15 cellular contexts compared by ENCODE assay signal in genomic region chrX:110394653-110395052, GRCh38. TPM values are rescaled to one million over a fixed set of nuclear protein-coding genes. Genes with fewer than 3 reads are reported as not detected.
DNase-seq lines count a peak whose midpoint lies in the region; ATAC-seq, FAIRE-seq and TF ChIP-seq lines count a peak whose summit lies in the region.
"Had no signal": no experiment of that assay in that cellular context is flagged by ENCODE, and none has a peak within 500 bp of the region (broad histone marks: within the 10 kb centered on the region; RNA-seq: fewer than 3 reads in every experiment).

No MANE protein-coding gene starts in this region.

- H3K4me3 ChIP-seq in K562 (no peak overlapping the region), keratinocyte (ENCODE audit: control insufficient read depth in 2 of 3, extremely low read depth in 1 of 3, insufficient read depth in 2 of 3, low read depth in 1 of 3, low read length in 3 of 3) (no peak overlapping the region)

- 17% methylated on average over 2 of the region's 2 CpGs for WGBS in K562 (ENCODE audit: insufficient coverage, low coverage, missing lambda C conversion rate)

- H3K27ac ChIP-seq in K562 (ENCODE audit: extremely low read depth, low read depth, low read length) (peak overlapping the region; percentile 51; the same call in 1 of the 3 replicates), keratinocyte (ENCODE audit: control insufficient read depth, insufficient read depth, low read length) (no peak overlapping the region)
- H3K27ac ChIP-seq: C4-2B, KMS-11 had no signal

- peak; percentile 57 for ATAC-seq in K562
- ATAC-seq in GM21390 (IDR thresholded peaks at IDR 0.05; ENCODE audit: unreplicated experiment), result no peak
- ATAC-seq: right cardiac atrium had no signal

- H3K9ac ChIP-seq in K562 (ENCODE audit: insufficient read depth in 1 of 2, low read depth in 2 of 2, low read length in 2 of 2) (peak overlapping the region in 1 of 2 experiments; percentile 31; a peak in 2 of 4 replicates), keratinocyte (ENCODE audit: control insufficient read depth, extremely low read depth, insufficient read depth, low read length) (no peak overlapping the region)
- H3K9ac ChIP-seq: KMS-11 had no signal

- no TSS peak for BruUV-seq in K562 (replicated peaks; lab: Mats Ljungman, UMichigan)

- H3K27me3 ChIP-seq in K562 (ENCODE audit: control insufficient read depth in 2 of 2, insufficient read depth in 2 of 2, low read length in 2 of 2) (no peaks in the 10 kb centered on the region), keratinocyte (ENCODE audit: control insufficient read depth, extremely low read depth, insufficient read depth, low read length) (peaks cover 3% of the 10 kb centered on the region)

- DNase-seq in EH (ENCODE audit: low read depth) (peak; percentile 88), MV-4-11 (lab: John Stamatoyannopoulos, UW) (peak; percentile 51), K562 (ENCODE audit: extremely low read depth in 1 of 4, low spot score in 3 of 4) (peak; percentile 24 to 52 (median 30)), keratinocyte (ENCODE audit: low read depth, low spot score) (peak; percentile 69), NCI-H2081 (lab: John Stamatoyannopoulos, UW) (no peak), GM10266 (ENCODE audit: extremely low spot score) (no peak), COLO668 (lab: John Stamatoyannopoulos, UW; ENCODE audit: unreplicated experiment) (no peak)
- DNase-seq: activated CD4-positive, alpha-beta T cell treated with anti-CD3 and anti-CD28 coated beads, Interleukin-2, amount 50 U/mL, for 48 hours; activated naive CD4-positive, alpha-beta T cell treated with Interleukin-2 at 50 U/mL for 16 hours; cerebellar nuclear complex; right cardiac atrium had no signal

- H2AFZ ChIP-seq in K562 (ENCODE audit: low read depth, low read length) (peak overlapping the region; percentile 95), keratinocyte (ENCODE audit: control insufficient read depth, low read length) (no peak overlapping the region)

- CTCF ChIA-PET in K562 (lab: Yijun Ruan, JAX; ENCODE audit: low intra/inter-chr PET ratio), result no interaction called here

- POLR2A ChIA-PET in K562 (lab: Yijun Ruan, JAX), result interaction anchor here (0.6 kb wide), 1 partner anchor 369 kb away, joined by 4 read pairs; no protein-coding TSS in a partner anchor

- no peaks in the 10 kb centered on the region for H4K20me1 ChIP-seq in K562 (replicated peaks; ENCODE audit: control insufficient read depth, insufficient read depth, low read length)
- no peaks in the 10 kb centered on the region for H4K20me1 ChIP-seq in keratinocyte (ENCODE audit: control insufficient read depth, extremely low read depth, insufficient read depth, low read length)

- intact Hi-C loops in K562 (cut with micrococcal nuclease), result no loop called here

- TF ChIP-seq POLR2A in K562 (conservative IDR thresholded peaks at IDR 0.05), result no peak

- H3K4me1 ChIP-seq in K562 (replicated peaks in 1 of 2; ENCODE audit: control insufficient read depth in 2 of 2, insufficient read depth in 2 of 2, low read length in 2 of 2) (peaks cover 10 to 47% of the 10 kb centered on the region in 2 experiments; a peak in 4 of 5 replicates), keratinocyte (ENCODE audit: control insufficient read depth, extremely low read depth, insufficient read depth, low read length) (peaks cover 31% of the 10 kb centered on the region)

- TF ChIP-seq EP300 in K562 (IDR thresholded peaks at IDR 0.05; ENCODE audit: low read length), result no peak

- in situ Hi-C loops in K562 (cut with MboI), result no loop called here

- H3K9me1 ChIP-seq in K562 (ENCODE audit: control insufficient read depth, insufficient read depth, low read length) (no peaks in the 10 kb centered on the region), keratinocyte (ENCODE audit: control insufficient read depth, extremely low read depth, insufficient read depth, low read length) (no peaks in the 10 kb centered on the region)

- H3K36me3 ChIP-seq in K562 (ENCODE audit: control insufficient read depth, insufficient read depth, low read length), result no peaks in the 10 kb centered on the region
- H3K36me3 ChIP-seq in keratinocyte (ENCODE audit: control insufficient read depth in 2 of 2, extremely low read depth in 1 of 2, insufficient read depth in 2 of 2, low read length in 2 of 2), result no peaks in the 10 kb centered on the region

- TF ChIP-seq CTCF in K562 (IDR thresholded peaks at IDR 0.05 in 2 of 3, conservative IDR thresholded peaks at IDR 0.05 in 1 of 3; ENCODE audit: insufficient read depth in 2 of 3, low read depth in 1 of 3, low read length in 3 of 3) (no peak), keratinocyte (optimal IDR thresholded peaks at IDR 0.05 in 1 of 3, IDR thresholded peaks at IDR 0.05 in 1 of 3, conservative IDR thresholded peaks at IDR 0.05 in 1 of 3; ENCODE audit: extremely low read depth in 1 of 3, insufficient read depth in 2 of 3, low read length in 3 of 3) (no peak), GM10266 (IDR thresholded peaks at IDR 0.05; ENCODE audit: control insufficient read depth, insufficient read depth, low read depth, missing control alignments) (no peak)

- no peaks in the 10 kb centered on the region for H3K79me2 ChIP-seq in K562 (ENCODE audit: control insufficient read depth, insufficient read depth, low read length)
- H3K79me2 ChIP-seq in keratinocyte (ENCODE audit: control insufficient read depth, insufficient read depth, low read length), result no peaks in the 10 kb centered on the region

- peak; percentile 59 for FAIRE-seq in K562 (lab: Jason Lieb, UNC)
- FAIRE-seq in keratinocyte (lab: Jason Lieb, UNC), result peak; percentile 89

- H3K4me2 ChIP-seq in K562 (ENCODE audit: insufficient read depth, low read length) (0 out of 2 replicates have a peak overlapping the region, but pooled peaks have one; percentile 10), keratinocyte (ENCODE audit: control insufficient read depth, extremely low read depth, insufficient read depth, low read depth, low read length) (no peak overlapping the region)
- H3K4me2 ChIP-seq: KMS-11 had no signal

- H3K9me3 ChIP-seq in K562 (replicated peaks; ENCODE audit: control insufficient read depth, insufficient read depth, low read depth, low read length) (no peaks in the 10 kb centered on the region; the same call in 1 of the 2 replicates), keratinocyte (ENCODE audit: control insufficient read depth, low read depth, low read length) (no peaks in the 10 kb centered on the region)

- dilution Hi-C loops in keratinocyte (cut with MboI; ENCODE audit: extremely low pct_ligation_motif_present, low sequenced_read_pairs), result no loop called here

- no peak for TF ChIP-seq RAD21 in K562 (CRISPR knock-in tag; conservative IDR thresholded peaks at IDR 0.05 in 1 of 2, IDR thresholded peaks at IDR 0.05 in 1 of 2)

TF ChIP-seq in K562, 482 proteins besides CTCF, POLR2A, EP300 and RAD21 (continues in another document):
- TF ChIP-seq YBX1 (IDR thresholded peaks at IDR 0.05) (no peak), ZFP36 (IDR thresholded peaks at IDR 0.05; ENCODE audit: low read depth, low read length, partially characterized antibody) (peak; percentile 37), PHF20 (IDR thresholded peaks at IDR 0.05; ENCODE audit: partially characterized antibody) (no peak), C11orf30 (IDR thresholded peaks at IDR 0.05; ENCODE audit: low read depth) (peak; percentile 81), ZNF77 (CRISPR knock-in tag; IDR thresholded peaks at IDR 0.05) (no peak), ZNF316 (IDR thresholded peaks at IDR 0.05) (peak; percentile 86), FOSL1 (tag; conservative IDR thresholded peaks at IDR 0.05) (peak; percentile 67), ZFX (CRISPR knock-in tag; IDR thresholded peaks at IDR 0.05) (0 out of 2 replicates have a peak, but pooled peaks have one; percentile 14), HNRNPUL1 (IDR thresholded peaks at IDR 0.05; ENCODE audit: low read length) (no peak), SMARCA4 (IDR thresholded peaks at IDR 0.05) (0 out of 2 replicates have a peak, but pooled peaks have one; percentile 20), MAFK (IDR thresholded peaks at IDR 0.05; ENCODE audit: low read length) (peak; percentile 61), SMARCE1 (IDR thresholded peaks at IDR 0.05) (0 out of 2 replicates have a peak, but pooled peaks have one; percentile 34)

RNA-seq across cellular contexts. Expression of gene RTL9, which starts 36.0 kb away (rescaled TPM):
- 0.16 and 0.26 TPM in 2 replicates for total RNA-seq in K562 (2011; cell fraction: chromatin; rRNA removed; ENCODE audit: low replicate concordance)
- under 0.01 TPM in 1 of 2 replicates, not detected in the other for total RNA-seq in K562 (2011; cell fraction: nucleolus; rRNA removed)
- total RNA-seq in K562 (2011; cell fraction: nucleoplasm; rRNA removed), result 0.15 TPM in 2 replicates
- total RNA-seq in K562 (2014; rRNA removed), result 0.04 and 0.05 TPM in 2 replicates
- 0.10 and 0.11 TPM in 2 replicates for total RNA-seq in K562 (2014; rRNA removed; fragmentation: Illumina TruSeq; extraction: Trizol)
- 0.04 TPM in 1 of 2 replicates, not detected in the other for total RNA-seq in K562 (2015; rRNA removed; fragmentation: Illumina TruSeq; extraction: Trizol)
- 0.16 and 0.31 TPM in 2 replicates for total RNA-seq in K562 (2021)
- polyA plus RNA-seq in K562 (2011; rRNA removed), result 0.03 and 0.35 TPM in 2 replicates
- 0.06 and 0.52 TPM in 2 replicates for polyA plus RNA-seq in K562 (2011; cell fraction: cytosol; rRNA removed)
- 0.10 and 1.2 TPM in 2 replicates for polyA plus RNA-seq in K562 (2011; cell fraction: nucleus; rRNA removed)
- 0.08 and 0.17 TPM in 2 replicates for polyA plus RNA-seq in K562 (2012)
- 0.18 and 0.22 TPM in 2 replicates for polyA plus RNA-seq in K562 (2014; fragmentation: Illumina TruSeq; extraction: Trizol)
- polyA plus RNA-seq in K562 (2014; fragmentation: Nextera tagmentation; extraction: Ambion mirVana), result under 1 TPM in 1 of 2 experiments, not detected in 1; 0.06 TPM
- polyA plus RNA-seq in K562 (2014; rRNA removed), result 0.11 and 0.21 TPM in 2 replicates
- polyA minus RNA-seq in K562 (2011; rRNA and poly(A)+ RNA removed), result 0.25 TPM in 1 of 2 replicates, not detected in the other
- polyA minus RNA-seq in K562 (2011; cell fraction: cytosol; rRNA and poly(A)+ RNA removed), result 0.38 TPM in 1 of 2 replicates, not detected in the other
- polyA minus RNA-seq in K562 (2011; cell fraction: nucleus; rRNA and poly(A)+ RNA removed), result 0.13 TPM in 1 of 2 replicates, not detected in the other
- polyA plus RNA-seq in keratinocyte, result 0.05 to 0.14 TPM (median 0.13 TPM) in 3 replicates
- polyA plus RNA-seq in keratinocyte (2011; ENCODE audit: low read depth), result not detected
- 0.09 TPM in 2 replicates for polyA plus RNA-seq in keratinocyte (2011; cell fraction: cytosol; rRNA removed)
- polyA plus RNA-seq in keratinocyte (2011; cell fraction: nucleus; rRNA removed), result 0.19 and 0.35 TPM in 2 replicates
- 0.07 and 0.14 TPM in 2 replicates for polyA plus RNA-seq in keratinocyte (2012; ENCODE audit: low replicate concordance)
- polyA minus RNA-seq in keratinocyte, result 0.19 to 0.20 TPM in 2 of 3 replicates, not detected in the other
- not detected for polyA minus RNA-seq in keratinocyte (2011; cell fraction: cytosol; rRNA and poly(A)+ RNA removed)
- 0.21 and 0.31 TPM in 2 replicates for polyA minus RNA-seq in keratinocyte (2011; cell fraction: nucleus; rRNA and poly(A)+ RNA removed)
- total RNA-seq: glomerular endothelial cell had no signal

Comparison
In these comparisons a context has a peak if more than half of its experiments do, and no peak if none do; other contexts are left out.
1. DNase-seq: peak in EH (single experiment), MV-4-11 (single experiment), K562 (4 of 4) and keratinocyte (single experiment); none in NCI-H2081 (0 of 2), GM10266 (single experiment) and COLO668 (single experiment).